In genomic region chr15:56653082-56653481, GRCh38 we compare ENCODE assay signal across 23 cellular contexts.
"Had no signal": no experiment of that assay in that cellular context is flagged by ENCODE, and none has a peak within 500 bp of the region (broad histone marks: within the 10 kb centered on the region; RNA-seq: fewer than 3 reads in every experiment).

No MANE protein-coding gene starts in this region.

- H3K27ac ChIP-seq: epithelial cell of prostate, heart right ventricle, right atrium auricular region, upper lobe of right lung had no signal

- H3K4me2 ChIP-seq: SK-N-SH had no signal

- H3K9me3 Mint-ChIP-seq: activated CD4-positive, alpha-beta memory T cell treated with anti-CD3 and anti-CD28 coated beads for 36 hours; activated CD4-positive, alpha-beta T cell treated with anti-CD3 and anti-CD28 coated beads, Interleukin-2, amount 10 ng/mL, durations not matched to agents 24 days and 14 days; activated naive CD4-positive, alpha-beta T cell treated with anti-CD3 and anti-CD28 coated beads, Interleukin-2, amount 10 ng/mL, durations not matched to agents 7 days and 5 days; activated naive CD8-positive, alpha-beta T cell treated with anti-CD3 and anti-CD28 coated beads, Interleukin-2, amount 10 ng/mL, durations not matched to agents 7 days and 5 days; activated T-cell treated with anti-CD3 and anti-CD28 coated beads, Interleukin-2, amount 50 U/mL, for 24 hours; central memory CD8-positive, alpha-beta T cell; naive thymus-derived CD4-positive, alpha-beta T cell; neural crest cell had no signal

- H3K9me3 ChIP-seq: heart right ventricle, right atrium auricular region, SK-N-SH, upper lobe of right lung had no signal

- H3K9ac ChIP-seq: SK-N-SH had no signal

- DNase-seq: activated CD4-positive, alpha-beta memory T cell treated with anti-CD3 and anti-CD28 coated beads for 36 hours; activated CD4-positive, alpha-beta T cell treated with anti-CD3 and anti-CD28 coated beads, Interleukin-2, amount 10 ng/mL, durations not matched to agents 24 days and 14 days; activated CD4-positive, CD25-positive, alpha-beta regulatory T cell treated with anti-CD3 and anti-CD28 coated beads, Interleukin-2, amount 50 U/mL, for 72 hours; activated CD8-positive, alpha-beta memory T cell treated with anti-CD3 and anti-CD28 coated beads, Interleukin-2, amount 50 U/mL, for 4 hours; activated gamma-delta T cell; activated naive CD4-positive, alpha-beta T cell treated with anti-CD3 and anti-CD28 coated beads, Interleukin-2, amount 10 ng/mL, durations not matched to agents 7 days and 5 days; activated naive CD8-positive, alpha-beta T cell treated with anti-CD3 and anti-CD28 coated beads, Interleukin-2, amount 10 ng/mL, durations not matched to agents 7 days and 5 days; activated T-cell treated with anti-CD3 and anti-CD28 coated beads, Interleukin-2, amount 50 U/mL, for 24 hours; effector CD8-positive, alpha-beta T cell; heart right ventricle; left ventricle myocardium superior; mammary epithelial cell; naive thymus-derived CD4-positive, alpha-beta T cell; nucleus accumbens; SK-N-SH; stimulated activated CD4-positive, alpha-beta T cell treated with anti-CD3 and anti-CD28 coated beads, Interleukin-2, amount 100 ng/mL, for 48 hours; stimulated activated naive CD8-positive, alpha-beta T cell treated with anti-CD3 and anti-CD28 coated beads, Interleukin-15, Interleukin-2, amounts not matched to agents 100 U/mL and 50 U/mL, for 24 hours; T-helper 2 cell; upper lobe of right lung had no signal

- H3K4me3 ChIP-seq: heart right ventricle, right atrium auricular region, upper lobe of right lung had no signal

- H3K4me3 Mint-ChIP-seq: activated CD4-positive, alpha-beta memory T cell treated with anti-CD3 and anti-CD28 coated beads for 36 hours; activated CD4-positive, alpha-beta T cell treated with anti-CD3 and anti-CD28 coated beads, Interleukin-2, amount 10 ng/mL, durations not matched to agents 24 days and 14 days; activated naive CD4-positive, alpha-beta T cell treated with anti-CD3 and anti-CD28 coated beads, Interleukin-2, amount 10 ng/mL, durations not matched to agents 7 days and 5 days; activated naive CD8-positive, alpha-beta T cell treated with anti-CD3 and anti-CD28 coated beads, Interleukin-2, amount 10 ng/mL, durations not matched to agents 7 days and 5 days; activated T-cell treated with anti-CD3 and anti-CD28 coated beads, Interleukin-2, amount 50 U/mL, for 24 hours; central memory CD8-positive, alpha-beta T cell; naive thymus-derived CD4-positive, alpha-beta T cell; neural crest cell had no signal

- H3K4me1 Mint-ChIP-seq: activated naive CD4-positive, alpha-beta T cell treated with anti-CD3 and anti-CD28 coated beads, Interleukin-2, amount 10 ng/mL, durations not matched to agents 7 days and 5 days; activated naive CD8-positive, alpha-beta T cell treated with anti-CD3 and anti-CD28 coated beads, Interleukin-2, amount 10 ng/mL, durations not matched to agents 7 days and 5 days; central memory CD8-positive, alpha-beta T cell had no signal

- ATAC-seq: heart right ventricle; left ventricle myocardium superior; naive thymus-derived CD4-positive, alpha-beta T cell; stimulated activated naive CD8-positive, alpha-beta T cell treated with anti-CD3 and anti-CD28 coated beads, Interleukin-15, Interleukin-2, amounts not matched to agents 100 U/mL and 50 U/mL, for 24 hours; upper lobe of right lung had no signal

- H3K27ac Mint-ChIP-seq: activated CD4-positive, alpha-beta memory T cell treated with anti-CD3 and anti-CD28 coated beads for 36 hours; activated CD4-positive, alpha-beta T cell treated with anti-CD3 and anti-CD28 coated beads, Interleukin-2, amount 10 ng/mL, durations not matched to agents 24 days and 14 days; activated naive CD4-positive, alpha-beta T cell treated with anti-CD3 and anti-CD28 coated beads, Interleukin-2, amount 10 ng/mL, durations not matched to agents 7 days and 5 days; activated naive CD8-positive, alpha-beta T cell treated with anti-CD3 and anti-CD28 coated beads, Interleukin-2, amount 10 ng/mL, durations not matched to agents 7 days and 5 days; activated T-cell treated with anti-CD3 and anti-CD28 coated beads, Interleukin-2, amount 50 U/mL, for 24 hours; naive thymus-derived CD4-positive, alpha-beta T cell had no signal

- H3K4me1 ChIP-seq: heart right ventricle, right atrium auricular region, upper lobe of right lung had no signal

- H3K27me3 ChIP-seq: heart right ventricle, right atrium auricular region, upper lobe of right lung had no signal
